Comparison of ENCODE assay signal across 1 cellular context in the genomic region with DNA sequence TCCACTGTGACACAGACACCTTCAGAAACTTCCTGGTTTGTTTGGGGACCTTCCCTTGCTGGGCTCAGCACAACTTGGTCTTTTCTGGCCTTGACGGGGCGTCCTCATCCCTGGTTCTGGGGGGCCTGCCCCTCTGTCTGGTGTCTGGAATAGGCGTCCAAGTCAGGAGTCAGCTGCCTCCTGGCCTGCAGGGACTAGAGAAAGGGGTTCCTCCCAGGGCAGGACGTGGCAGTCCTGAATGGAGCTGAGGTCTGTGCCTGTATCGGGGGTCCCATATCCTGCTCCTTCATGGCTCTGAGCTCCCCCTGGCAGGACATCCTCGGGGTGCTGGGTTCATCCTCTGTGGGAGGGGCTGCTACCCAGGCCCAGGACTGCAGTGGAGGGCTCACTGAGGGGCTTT.
TF ChIP-seq lines count a peak whose summit lies in the region.

No MANE protein-coding gene starts in this region.

TF ChIP-seq in HepG2, 621 proteins besides CTCF, POLR2A, EP300 and RAD21 (continued from another document):
- TF ChIP-seq SKIL (CRISPR knock-in tag; IDR thresholded peaks at IDR 0.05; ENCODE audit: borderline replicate concordance), result no peak
- TF ChIP-seq ZNF619 (CRISPR knock-in tag; IDR thresholded peaks at IDR 0.05), result no peak
- TF ChIP-seq ARID2 (CRISPR knock-in tag; IDR thresholded peaks at IDR 0.05; ENCODE audit: borderline replicate concordance), result no peak
TF ChIP-seq in HepG2: peak in this region for 0.
